Comparison of ENCODE assay signal across 1 cellular context in the genomic region with DNA sequence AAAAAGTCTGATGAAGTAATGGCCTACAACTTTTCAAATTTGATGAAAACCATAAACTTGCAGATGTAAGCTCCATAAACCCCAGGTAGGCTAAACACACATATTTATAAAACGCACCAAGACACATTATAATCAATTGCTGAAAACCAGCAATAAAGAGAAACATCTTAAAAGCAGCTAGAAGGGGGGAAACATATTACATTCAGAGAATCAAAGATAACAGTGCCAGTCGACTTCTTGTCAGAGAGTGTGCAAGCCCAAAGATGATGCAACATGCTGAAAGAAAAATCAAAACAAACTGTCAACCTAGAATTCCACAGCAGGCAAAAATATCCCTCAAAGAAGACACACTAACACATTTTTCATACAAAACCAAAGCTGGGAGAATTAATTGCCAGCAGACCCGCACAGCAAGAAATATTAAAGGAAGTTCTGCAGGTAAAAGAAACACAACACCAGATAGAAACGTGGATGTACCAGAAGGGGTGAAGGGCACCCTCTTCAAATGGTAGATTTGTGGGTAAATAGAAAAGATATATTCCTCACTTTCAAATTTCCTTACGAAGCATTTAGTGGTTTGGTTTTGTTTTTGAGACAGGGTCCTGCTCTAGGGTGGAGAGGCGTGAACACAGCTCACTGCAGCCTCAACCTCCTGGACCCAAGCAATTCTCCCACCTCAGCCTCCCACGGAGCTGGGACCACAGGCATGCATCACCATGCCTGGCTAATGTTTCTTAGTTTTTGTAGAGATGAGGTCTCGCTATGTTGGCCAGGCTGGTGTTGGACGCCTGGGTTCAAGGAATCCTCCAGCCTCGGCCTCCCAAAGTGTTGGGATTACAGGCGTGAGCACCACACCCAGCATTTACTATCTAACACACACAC.
TF ChIP-seq lines count a peak whose summit lies in the region.

No MANE protein-coding gene starts in this region.

TF ChIP-seq in HepG2, 621 proteins besides CTCF, POLR2A, EP300 and RAD21:
- TF ChIP-seq, protein P1, sequence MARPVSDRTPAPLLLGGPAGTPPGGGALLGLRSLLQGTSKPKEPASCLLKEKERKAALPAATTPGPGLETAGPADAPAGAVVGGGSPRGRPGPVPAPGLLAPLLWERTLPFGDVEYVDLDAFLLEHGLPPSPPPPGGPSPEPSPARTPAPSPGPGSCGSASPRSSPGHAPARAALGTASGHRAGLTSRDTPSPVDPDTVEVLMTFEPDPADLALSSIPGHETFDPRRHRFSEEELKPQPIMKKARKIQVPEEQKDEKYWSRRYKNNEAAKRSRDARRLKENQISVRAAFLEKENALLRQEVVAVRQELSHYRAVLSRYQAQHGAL (CRISPR knock-in tag; IDR thresholded peaks at IDR 0.05; ENCODE audit: not compliant biosample characterization), result no peak
- TF ChIP-seq, protein P2, sequence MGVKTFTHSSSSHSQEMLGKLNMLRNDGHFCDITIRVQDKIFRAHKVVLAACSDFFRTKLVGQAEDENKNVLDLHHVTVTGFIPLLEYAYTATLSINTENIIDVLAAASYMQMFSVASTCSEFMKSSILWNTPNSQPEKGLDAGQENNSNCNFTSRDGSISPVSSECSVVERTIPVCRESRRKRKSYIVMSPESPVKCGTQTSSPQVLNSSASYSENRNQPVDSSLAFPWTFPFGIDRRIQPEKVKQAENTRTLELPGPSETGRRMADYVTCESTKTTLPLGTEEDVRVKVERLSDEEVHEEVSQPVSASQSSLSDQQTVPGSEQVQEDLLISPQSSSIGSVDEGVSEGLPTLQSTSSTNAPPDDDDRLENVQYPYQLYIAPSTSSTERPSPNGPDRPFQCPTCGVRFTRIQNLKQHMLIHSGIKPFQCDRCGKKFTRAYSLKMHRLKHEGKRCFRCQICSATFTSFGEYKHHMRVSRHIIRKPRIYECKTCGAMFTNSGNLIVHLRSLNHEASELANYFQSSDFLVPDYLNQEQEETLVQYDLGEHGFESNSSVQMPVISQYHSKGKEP (CRISPR knock-in tag; IDR thresholded peaks at IDR 0.05), result no peak
- TF ChIP-seq, protein P3, sequence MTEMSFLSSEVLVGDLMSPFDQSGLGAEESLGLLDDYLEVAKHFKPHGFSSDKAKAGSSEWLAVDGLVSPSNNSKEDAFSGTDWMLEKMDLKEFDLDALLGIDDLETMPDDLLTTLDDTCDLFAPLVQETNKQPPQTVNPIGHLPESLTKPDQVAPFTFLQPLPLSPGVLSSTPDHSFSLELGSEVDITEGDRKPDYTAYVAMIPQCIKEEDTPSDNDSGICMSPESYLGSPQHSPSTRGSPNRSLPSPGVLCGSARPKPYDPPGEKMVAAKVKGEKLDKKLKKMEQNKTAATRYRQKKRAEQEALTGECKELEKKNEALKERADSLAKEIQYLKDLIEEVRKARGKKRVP (CRISPR knock-in tag; IDR thresholded peaks at IDR 0.05), result peak in 1 of 2 experiments; percentile 97; a peak in 2 of 4 replicates
- TF ChIP-seq, protein P4, sequence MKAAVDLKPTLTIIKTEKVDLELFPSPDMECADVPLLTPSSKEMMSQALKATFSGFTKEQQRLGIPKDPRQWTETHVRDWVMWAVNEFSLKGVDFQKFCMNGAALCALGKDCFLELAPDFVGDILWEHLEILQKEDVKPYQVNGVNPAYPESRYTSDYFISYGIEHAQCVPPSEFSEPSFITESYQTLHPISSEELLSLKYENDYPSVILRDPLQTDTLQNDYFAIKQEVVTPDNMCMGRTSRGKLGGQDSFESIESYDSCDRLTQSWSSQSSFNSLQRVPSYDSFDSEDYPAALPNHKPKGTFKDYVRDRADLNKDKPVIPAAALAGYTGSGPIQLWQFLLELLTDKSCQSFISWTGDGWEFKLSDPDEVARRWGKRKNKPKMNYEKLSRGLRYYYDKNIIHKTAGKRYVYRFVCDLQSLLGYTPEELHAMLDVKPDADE (CRISPR knock-in tag; IDR thresholded peaks at IDR 0.05), result no peak
- TF ChIP-seq ZNF441 (CRISPR knock-in tag; IDR thresholded peaks at IDR 0.05; ENCODE audit: borderline replicate concordance) (no peak), ATF7 (IDR thresholded peaks at IDR 0.05) (peak; percentile 27; the same call in 1 of the 2 replicates), ATF7 (CRISPR knock-in tag; IDR thresholded peaks at IDR 0.05) (no peak), ZNF839 (CRISPR knock-in tag; IDR thresholded peaks at IDR 0.05; ENCODE audit: borderline replicate concordance) (no peak), ZNF367 (CRISPR knock-in tag; IDR thresholded peaks at IDR 0.05; ENCODE audit: borderline replicate concordance) (no peak), ZNF282 (IDR thresholded peaks at IDR 0.05; ENCODE audit: partially characterized antibody) (no peak), SALL1 (CRISPR knock-in tag; IDR thresholded peaks at IDR 0.05) (no peak), ZNF432 (CRISPR knock-in tag; IDR thresholded peaks at IDR 0.05; ENCODE audit: borderline replicate concordance) (no peak), CEBPB (IDR thresholded peaks at IDR 0.05; ENCODE audit: borderline replicate concordance, low read depth, low read length) (peak; percentile 66; the same call in 1 of the 2 replicates), ZMYM3 (CRISPR knock-in tag; IDR thresholded peaks at IDR 0.05) (no peak), ZSCAN25 (CRISPR knock-in tag; IDR thresholded peaks at IDR 0.05) (no peak), PCBP2 (optimal IDR thresholded peaks at IDR 0.05; ENCODE audit: low read depth, low read length, poor library complexity, severe bottlenecking) (no peak), CEBPG (CRISPR knock-in tag; IDR thresholded peaks at IDR 0.05) (0 out of 2 replicates have a peak, but pooled peaks have one; percentile 38), ZNF558 (CRISPR knock-in tag; IDR thresholded peaks at IDR 0.05; ENCODE audit: borderline replicate concordance) (no peak), SMYD3 (CRISPR knock-in tag; IDR thresholded peaks at IDR 0.05) (no peak)
- TF ChIP-seq, protein P5, sequence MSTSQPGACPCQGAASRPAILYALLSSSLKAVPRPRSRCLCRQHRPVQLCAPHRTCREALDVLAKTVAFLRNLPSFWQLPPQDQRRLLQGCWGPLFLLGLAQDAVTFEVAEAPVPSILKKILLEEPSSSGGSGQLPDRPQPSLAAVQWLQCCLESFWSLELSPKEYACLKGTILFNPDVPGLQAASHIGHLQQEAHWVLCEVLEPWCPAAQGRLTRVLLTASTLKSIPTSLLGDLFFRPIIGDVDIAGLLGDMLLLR (CRISPR knock-in tag; IDR thresholded peaks at IDR 0.05), result no peak
- TF ChIP-seq, protein P6, sequence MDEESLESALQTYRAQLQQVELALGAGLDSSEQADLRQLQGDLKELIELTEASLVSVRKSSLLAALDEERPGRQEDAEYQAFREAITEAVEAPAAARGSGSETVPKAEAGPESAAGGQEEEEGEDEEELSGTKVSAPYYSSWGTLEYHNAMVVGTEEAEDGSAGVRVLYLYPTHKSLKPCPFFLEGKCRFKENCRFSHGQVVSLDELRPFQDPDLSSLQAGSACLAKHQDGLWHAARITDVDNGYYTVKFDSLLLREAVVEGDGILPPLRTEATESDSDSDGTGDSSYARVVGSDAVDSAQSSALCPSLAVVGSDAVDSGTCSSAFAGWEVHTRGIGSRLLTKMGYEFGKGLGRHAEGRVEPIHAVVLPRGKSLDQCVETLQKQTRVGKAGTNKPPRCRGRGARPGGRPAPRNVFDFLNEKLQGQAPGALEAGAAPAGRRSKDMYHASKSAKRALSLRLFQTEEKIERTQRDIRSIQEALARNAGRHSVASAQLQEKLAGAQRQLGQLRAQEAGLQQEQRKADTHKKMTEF (CRISPR knock-in tag; IDR thresholded peaks at IDR 0.05), result no peak
- TF ChIP-seq, protein P7, sequence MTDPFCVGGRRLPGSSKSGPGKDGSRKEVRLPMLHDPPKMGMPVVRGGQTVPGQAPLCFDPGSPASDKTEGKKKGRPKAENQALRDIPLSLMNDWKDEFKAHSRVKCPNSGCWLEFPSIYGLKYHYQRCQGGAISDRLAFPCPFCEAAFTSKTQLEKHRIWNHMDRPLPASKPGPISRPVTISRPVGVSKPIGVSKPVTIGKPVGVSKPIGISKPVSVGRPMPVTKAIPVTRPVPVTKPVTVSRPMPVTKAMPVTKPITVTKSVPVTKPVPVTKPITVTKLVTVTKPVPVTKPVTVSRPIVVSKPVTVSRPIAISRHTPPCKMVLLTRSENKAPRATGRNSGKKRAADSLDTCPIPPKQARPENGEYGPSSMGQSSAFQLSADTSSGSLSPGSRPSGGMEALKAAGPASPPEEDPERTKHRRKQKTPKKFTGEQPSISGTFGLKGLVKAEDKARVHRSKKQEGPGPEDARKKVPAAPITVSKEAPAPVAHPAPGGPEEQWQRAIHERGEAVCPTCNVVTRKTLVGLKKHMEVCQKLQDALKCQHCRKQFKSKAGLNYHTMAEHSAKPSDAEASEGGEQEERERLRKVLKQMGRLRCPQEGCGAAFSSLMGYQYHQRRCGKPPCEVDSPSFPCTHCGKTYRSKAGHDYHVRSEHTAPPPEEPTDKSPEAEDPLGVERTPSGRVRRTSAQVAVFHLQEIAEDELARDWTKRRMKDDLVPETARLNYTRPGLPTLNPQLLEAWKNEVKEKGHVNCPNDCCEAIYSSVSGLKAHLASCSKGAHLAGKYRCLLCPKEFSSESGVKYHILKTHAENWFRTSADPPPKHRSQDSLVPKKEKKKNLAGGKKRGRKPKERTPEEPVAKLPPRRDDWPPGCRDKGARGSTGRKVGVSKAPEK (CRISPR knock-in tag; IDR thresholded peaks at IDR 0.05; ENCODE audit: borderline replicate concordance), result no peak
